ENCODE assay signal across 15 cellular contexts in the genomic region with DNA sequence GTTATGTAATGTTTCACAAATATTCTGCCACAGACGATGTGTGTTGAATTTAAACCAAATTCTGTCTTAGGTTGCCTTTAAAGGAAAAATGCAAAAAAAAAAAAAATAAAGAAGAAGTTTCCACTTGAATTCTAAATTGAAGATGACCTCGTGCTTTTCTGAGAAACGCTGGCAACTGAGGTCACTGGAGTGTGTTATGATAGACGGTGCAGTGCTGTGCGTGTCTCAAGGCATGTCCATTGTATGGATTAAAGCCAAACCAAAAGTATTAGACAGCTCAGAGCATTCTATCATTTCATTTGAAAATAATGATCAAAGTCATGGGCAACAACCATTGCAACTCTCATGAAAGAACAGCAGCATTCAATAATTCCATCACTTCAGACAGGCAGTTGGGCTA.
"Had no signal": no experiment of that assay in that cellular context is flagged by ENCODE, and none has a peak within 500 bp of the region (broad histone marks: within the 10 kb centered on the region; RNA-seq: fewer than 3 reads in every experiment).

No MANE protein-coding gene starts in this region.

- H3K27ac Mint-ChIP-seq: dendritic cell treated with granulocyte-macrophage colony-stimulating factor and Interleukin-4, amounts not matched to agents 40 ng/mL and 50 ng/mL, for 4 days; effector memory CD8-positive, alpha-beta T cell; naive thymus-derived CD8-positive, alpha-beta T cell; type B pancreatic cell had no signal

- H3K4me1 Mint-ChIP-seq: naive thymus-derived CD8-positive, alpha-beta T cell had no signal

- H3K9me3 Mint-ChIP-seq: naive thymus-derived CD8-positive, alpha-beta T cell; type B pancreatic cell had no signal

- H3K4me3 Mint-ChIP-seq: dendritic cell treated with granulocyte-macrophage colony-stimulating factor and Interleukin-4, amounts not matched to agents 40 ng/mL and 50 ng/mL, for 4 days; effector memory CD8-positive, alpha-beta T cell; naive thymus-derived CD8-positive, alpha-beta T cell; type B pancreatic cell had no signal

- H3K36me3 Mint-ChIP-seq: naive thymus-derived CD8-positive, alpha-beta T cell; type B pancreatic cell had no signal

- H3K4me3 ChIP-seq: esophagus squamous epithelium, gastroesophageal sphincter, hepatocyte, right atrium auricular region, sigmoid colon, skin epidermis had no signal

- H3K27me3 Mint-ChIP-seq: dendritic cell treated with granulocyte-macrophage colony-stimulating factor and Interleukin-4, amounts not matched to agents 40 ng/mL and 50 ng/mL, for 4 days; type B pancreatic cell had no signal

- DNase-seq: effector memory CD8-positive, alpha-beta T cell; esophagus squamous epithelium; foreskin fibroblast; kidney; naive thymus-derived CD8-positive, alpha-beta T cell; posterior cingulate gyrus; sigmoid colon; stimulated activated CD4-positive, alpha-beta T cell treated with anti-CD3 and anti-CD28 coated beads, Interleukin-12 subunit alpha, Interleukin-12 subunit beta, amount 100 ng/mL, for 4 hours; stimulated activated naive CD4-positive, alpha-beta T cell treated with Interleukin-2 at 50 U/mL for 16 hours had no signal
